ENCODE assay signal across 17 cellular contexts in genomic region chr18:22848618-22849017, GRCh38.
DNase-seq lines count a peak whose midpoint lies in the region; ATAC-seq, FAIRE-seq and TF ChIP-seq lines count a peak whose summit lies in the region.
"Had no signal": no experiment of that assay in that cellular context is flagged by ENCODE, and none has a peak within 500 bp of the region (broad histone marks: within the 10 kb centered on the region; RNA-seq: fewer than 3 reads in every experiment).

No MANE protein-coding gene starts in this region.

- no peaks in the 10 kb centered on the region for H3K27me3 ChIP-seq in spleen (replicated peaks in 1 of 7)
- no peaks in the 10 kb centered on the region for H3K27me3 ChIP-seq in SJCRH30
- H3K27me3 ChIP-seq: neutrophil had no signal

- H3K36me3 ChIP-seq in spleen (no peaks in the 10 kb centered on the region), SJCRH30 (no peaks in the 10 kb centered on the region)
- H3K36me3 ChIP-seq: neutrophil had no signal

- no peak for DNase-seq in D721Med (ENCODE audit: insufficient read length, low spot score)
- peak; percentile 73 for DNase-seq in RWPE1 (ENCODE audit: low spot score)
- DNase-seq in fibroblast of mammary gland (ENCODE audit: low read depth) = peak; percentile 78
- DNase-seq in omental fat pad (ENCODE audit: low spot score) = no peak
- no peak for DNase-seq in COLO829 (ENCODE audit: low spot score)
- no peak for DNase-seq in spleen
- DNase-seq in NCI-H1048 (lab: John Stamatoyannopoulos, UW) = no peak
- DNase-seq in SJCRH30 = no peak
- DNase-seq: activated B cell treated with CpG ODN at 0.5 μM for 24 hours; activated CD8-positive, alpha-beta memory T cell treated with anti-CD3 and anti-CD28 coated beads, Interleukin-2, amount 50 U/mL, for 48 hours; activated naive CD4-positive, alpha-beta T cell treated with anti-CD3 and anti-CD28 coated beads, Interleukin-2, amount 50 U/mL, for 16 hours; cerebellar nuclear complex; DMS79; mesendoderm; OCI-M1 had no signal

- H3K4me1 ChIP-seq in spleen (no peaks in the 10 kb centered on the region), SJCRH30 (no peaks in the 10 kb centered on the region)

- TF ChIP-seq CTCF in D721Med (IDR thresholded peaks at IDR 0.05; ENCODE audit: insufficient read depth, missing control alignments) = no peak
- TF ChIP-seq CTCF in RWPE1 (conservative IDR thresholded peaks at IDR 0.05; ENCODE audit: low read depth) = no peak
- no peak for TF ChIP-seq CTCF in fibroblast of mammary gland (conservative IDR thresholded peaks at IDR 0.05; ENCODE audit: control insufficient read depth, insufficient read depth, low read depth, low read length)
- TF ChIP-seq CTCF in omental fat pad (IDR thresholded peaks at IDR 0.05) = no peak
- no peak for TF ChIP-seq CTCF in spleen (IDR thresholded peaks at IDR 0.05 in 8 of 11, conservative IDR thresholded peaks at IDR 0.05 in 3 of 11)

- H3K27ac ChIP-seq in RWPE1 (no peak overlapping the region), spleen (no peak overlapping the region), SJCRH30 (no peak overlapping the region)
- H3K27ac ChIP-seq: neutrophil had no signal

- ATAC-seq in omental fat pad (ENCODE audit: low FRiP score) = peak; percentile 86

- H3K9me3 ChIP-seq in spleen (no peaks in the 10 kb centered on the region), SJCRH30 (replicated peaks) (no peaks in the 10 kb centered on the region)
- H3K9me3 ChIP-seq: neutrophil had no signal

- CTCF ChIA-PET in RWPE1 (lab: Yijun Ruan, JAX) = no interaction called here

- WGBS in spleen, 5 donors = 89 to 100% (median 98%) methylated on average over 1 of the region's 1 CpG

- FAIRE-seq in D721Med (lab: Jason Lieb, UNC) = peak; percentile 63

- intact Hi-C loops in spleen (cut with DNase I; ENCODE audit: low total_unique reads) = no loop called here

- POLR2A ChIA-PET in RWPE1 (lab: Yijun Ruan, JAX; ENCODE audit: low non-redundant PET) = no interaction called here

- H3K4me3 ChIP-seq in fibroblast of mammary gland (ENCODE audit: control insufficient read depth, low read depth, low read length) (no peak overlapping the region), spleen (no peak overlapping the region), SJCRH30 (no peak overlapping the region)
- H3K4me3 ChIP-seq: smooth muscle cell had no signal

- TF ChIP-seq POLR2A in spleen (IDR thresholded peaks at IDR 0.05) = no peak

Comparison
In these comparisons a context has a peak if more than half of its experiments do, and no peak if none do; other contexts are left out.
1. DNase-seq: peak in RWPE1 (single experiment) and fibroblast of mammary gland (single experiment); none in D721Med (single experiment), omental fat pad (single experiment), COLO829 (single experiment), spleen (single experiment), NCI-H1048 (single experiment) and SJCRH30 (0 of 2).